ENCODE assay signal across 11 cellular contexts in the genomic region with DNA sequence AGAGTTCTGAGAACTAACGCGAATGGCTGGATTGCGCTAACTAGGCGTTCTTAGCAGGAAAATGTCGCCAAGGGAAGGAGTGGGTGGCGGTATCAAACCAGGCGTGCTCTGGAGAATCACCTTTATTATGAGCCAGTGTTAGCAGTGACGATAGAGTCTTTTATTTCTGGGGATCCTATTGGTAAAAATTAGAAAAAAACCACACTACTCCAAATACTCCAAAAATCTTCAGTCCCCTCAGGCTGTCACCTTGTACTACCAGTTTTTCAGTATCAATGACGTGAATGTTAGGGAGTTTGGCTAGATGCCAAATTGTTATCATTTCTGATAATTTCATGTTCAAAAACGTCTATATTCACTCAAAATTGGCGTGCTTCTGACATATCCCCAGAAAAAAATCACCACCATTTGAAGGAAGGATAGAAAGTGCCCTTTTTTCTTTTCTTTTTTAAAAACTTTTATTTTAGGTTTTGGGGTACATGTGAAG. TPM values are rescaled to one million over a fixed set of nuclear protein-coding genes. Genes with fewer than 3 reads are reported as not detected.
DNase-seq lines count a peak whose midpoint lies in the region; ATAC-seq, FAIRE-seq and TF ChIP-seq lines count a peak whose summit lies in the region.
"Had no signal": no experiment of that assay in that cellular context is flagged by ENCODE, and none has a peak within 500 bp of the region (broad histone marks: within the 10 kb centered on the region; RNA-seq: fewer than 3 reads in every experiment).

No MANE protein-coding gene starts in this region.

- H3K9ac ChIP-seq in keratinocyte (ENCODE audit: control insufficient read depth, extremely low read depth, insufficient read depth, low read length), result no peak overlapping the region

- dilution Hi-C loops in keratinocyte (cut with MboI; ENCODE audit: extremely low pct_ligation_motif_present, low sequenced_read_pairs), result no loop called here

- H3K9me3 ChIP-seq in keratinocyte (ENCODE audit: control insufficient read depth, low read depth, low read length), result no peaks in the 10 kb centered on the region
- H3K9me3 ChIP-seq in suprapubic skin, result no peaks in the 10 kb centered on the region
- H3K9me3 ChIP-seq: BE2C had no signal

- peak; percentile 9 for DNase-seq in activated CD4-positive, alpha-beta T cell treated with anti-CD3 and anti-CD28 coated beads for 36 hours
- no peak for DNase-seq in activated CD4-positive, alpha-beta T cell treated with anti-CD3 and anti-CD28 coated beads for 48 hours
- DNase-seq in keratinocyte (ENCODE audit: low read depth, low spot score) (no peak), suprapubic skin (ENCODE audit: low spot score in 2 of 2) (no peak), A172 (ENCODE audit: low spot score) (no peak), Kasumi-1 (lab: John Stamatoyannopoulos, UW) (no peak)
- no peak for DNase-seq in effector CD4-positive, alpha-beta T cell

- H3K4me1 ChIP-seq in keratinocyte (ENCODE audit: control insufficient read depth, extremely low read depth, insufficient read depth, low read length), result peaks cover 7% of the 10 kb centered on the region
- H3K4me1 ChIP-seq in suprapubic skin, result peaks cover 22% of the 10 kb centered on the region
- H3K4me1 ChIP-seq: BE2C had no signal

- H3K9me3 Mint-ChIP-seq in activated CD4-positive, alpha-beta T cell treated with anti-CD3 and anti-CD28 coated beads for 36 hours (ENCODE audit: low read depth), result no peaks in the 10 kb centered on the region
- H3K9me3 Mint-ChIP-seq: activated T-helper 1 cell treated with anti-CD3 and anti-CD28 coated beads, Interleukin-12 subunit alpha, Interleukin-12 subunit beta, Interleukin-2, Interleukin-4 antibody, amounts not matched to agents 30 ng/mL and 10 ng/mL and 1 ng/mL, durations not matched to agents 14 hours and 24 hours and 36 hours had no signal

- CTCF ChIA-PET in activated CD4-positive, alpha-beta T cell treated with anti-CD3 and anti-CD28 coated beads for 36 hours (lab: Charles Lee), result no interaction called here

- peak overlapping the region; percentile 78 for H3K4me2 ChIP-seq in keratinocyte (ENCODE audit: control insufficient read depth, extremely low read depth, insufficient read depth, low read depth, low read length)

- H3K36me3 ChIP-seq in keratinocyte (ENCODE audit: control insufficient read depth in 2 of 2, extremely low read depth in 1 of 2, insufficient read depth in 2 of 2, low read length in 2 of 2), result no peaks in the 10 kb centered on the region
- H3K36me3 ChIP-seq in suprapubic skin, result no peaks in the 10 kb centered on the region
- H3K36me3 ChIP-seq: BE2C had no signal

- TF ChIP-seq EP300 in suprapubic skin (IDR thresholded peaks at IDR 0.05), result no peak

- POLR2A ChIA-PET in activated CD4-positive, alpha-beta T cell treated with anti-CD3 and anti-CD28 coated beads for 36 hours (lab: Charles Lee), result no interaction called here

- no peaks in the 10 kb centered on the region for H4K20me1 ChIP-seq in keratinocyte (ENCODE audit: control insufficient read depth, extremely low read depth, insufficient read depth, low read length)

- H3K4me3 Mint-ChIP-seq in activated CD4-positive, alpha-beta T cell treated with anti-CD3 and anti-CD28 coated beads for 36 hours, result peak overlapping the region; percentile 50

- FAIRE-seq in keratinocyte (lab: Jason Lieb, UNC), result no peak

- H3K79me2 ChIP-seq in keratinocyte (ENCODE audit: control insufficient read depth, insufficient read depth, low read length), result no peaks in the 10 kb centered on the region

- whole genome bisulfite sequencing in suprapubic skin, result 23% methylated on average over 11 of the region's 11 CpGs

- H3K27ac ChIP-seq in VCaP (peak overlapping the region; percentile 84), keratinocyte (ENCODE audit: control insufficient read depth, insufficient read depth, low read length) (no peak overlapping the region), suprapubic skin (no peak overlapping the region)
- H3K27ac ChIP-seq: HL-60 had no signal

- H3K27ac Mint-ChIP-seq in activated CD4-positive, alpha-beta T cell treated with anti-CD3 and anti-CD28 coated beads for 36 hours, result no peak overlapping the region
- H3K27ac Mint-ChIP-seq: activated T-helper 1 cell treated with anti-CD3 and anti-CD28 coated beads, Interleukin-12 subunit alpha, Interleukin-12 subunit beta, Interleukin-2, Interleukin-4 antibody, amounts not matched to agents 30 ng/mL and 10 ng/mL and 1 ng/mL, durations not matched to agents 14 hours and 24 hours and 36 hours had no signal

- no peaks in the 10 kb centered on the region for H3K36me3 Mint-ChIP-seq in activated CD4-positive, alpha-beta T cell treated with anti-CD3 and anti-CD28 coated beads for 36 hours (ENCODE audit: low read depth)

- no peak for ATAC-seq in activated CD4-positive, alpha-beta T cell treated with anti-CD3 and anti-CD28 coated beads for 36 hours

- intact Hi-C loops in activated CD4-positive, alpha-beta T cell treated with anti-CD3 and anti-CD28 coated beads for 36 hours (cut with DNase I, micrococcal nuclease), result no loop called here

- no peaks in the 10 kb centered on the region for H3K9me1 ChIP-seq in keratinocyte (ENCODE audit: control insufficient read depth, extremely low read depth, insufficient read depth, low read length)

- H3K4me1 Mint-ChIP-seq in activated CD4-positive, alpha-beta T cell treated with anti-CD3 and anti-CD28 coated beads for 36 hours, result peaks cover 14% of the 10 kb centered on the region

- TF ChIP-seq CTCF in VCaP (conservative IDR thresholded peaks at IDR 0.05) (no peak), keratinocyte (optimal IDR thresholded peaks at IDR 0.05 in 1 of 3, IDR thresholded peaks at IDR 0.05 in 1 of 3, conservative IDR thresholded peaks at IDR 0.05 in 1 of 3; ENCODE audit: extremely low read depth in 1 of 3, insufficient read depth in 2 of 3, low read length in 3 of 3) (no peak), suprapubic skin (IDR thresholded peaks at IDR 0.05) (no peak)

- peak overlapping the region in 2 of 3 experiments; percentile 62 to 67 for H3K4me3 ChIP-seq in keratinocyte (ENCODE audit: control insufficient read depth in 2 of 3, extremely low read depth in 1 of 3, insufficient read depth in 2 of 3, low read depth in 1 of 3, low read length in 3 of 3)
- peak overlapping the region; percentile 50 for H3K4me3 ChIP-seq in suprapubic skin

- H3K27me3 ChIP-seq in keratinocyte (ENCODE audit: control insufficient read depth, extremely low read depth, insufficient read depth, low read length), result peaks cover 30% of the 10 kb centered on the region
- H3K27me3 ChIP-seq in suprapubic skin, result peaks cover 35% of the 10 kb centered on the region

- H3K27me3 Mint-ChIP-seq in activated CD4-positive, alpha-beta T cell treated with anti-CD3 and anti-CD28 coated beads for 36 hours, result peaks cover 35% of the 10 kb centered on the region

- H2AFZ ChIP-seq in keratinocyte (ENCODE audit: control insufficient read depth, low read length), result peak overlapping the region; percentile 59

- TF ChIP-seq POLR2A in suprapubic skin (IDR thresholded peaks at IDR 0.05), result no peak

RNA-seq across cellular contexts. Expression of gene UGT8, which starts 1.5 kb away (rescaled TPM):
- total RNA-seq in activated CD4-positive, alpha-beta T cell treated with anti-CD3 and anti-CD28 coated beads for 36 hours, result under 1 TPM; 0.14 to 0.18 TPM
- 0.93 to 2.4 TPM (median 1.7 TPM) in 3 replicates for polyA plus RNA-seq in keratinocyte
- polyA plus RNA-seq in keratinocyte (2011; ENCODE audit: low read depth), result not detected
- polyA plus RNA-seq in keratinocyte (2011; cell fraction: cytosol; rRNA removed), result 0.61 and 1.6 TPM in 2 replicates
- 1.8 and 3.3 TPM in 2 replicates for polyA plus RNA-seq in keratinocyte (2011; cell fraction: nucleus; rRNA removed)
- 1.9 TPM in 1 of 2 replicates, not detected in the other for polyA plus RNA-seq in keratinocyte (2012; ENCODE audit: low replicate concordance)
- 1.4 to 3.9 TPM (median 2.3 TPM) in 3 replicates for polyA minus RNA-seq in keratinocyte
- 3.3 TPM for polyA minus RNA-seq in keratinocyte (2011; cell fraction: cytosol; rRNA and poly(A)+ RNA removed)
- polyA minus RNA-seq in keratinocyte (2011; cell fraction: nucleus; rRNA and poly(A)+ RNA removed), result 4.1 and 6.5 TPM in 2 replicates
- total RNA-seq in suprapubic skin, result 1 to 10 TPM in 3 of 4 donors, under 1 TPM in 1; 0.73 to 2.6 (median 1.7) TPM
- total RNA-seq in A172 (2014; rRNA removed; shearing (Covaris generic)), result not detected in 2 replicates
- total RNA-seq: activated T-helper 1 cell treated with anti-CD3 and anti-CD28 coated beads, Interleukin-12 subunit alpha, Interleukin-12 subunit beta, Interleukin-2, Interleukin-4 antibody, amounts not matched to agents 30 ng/mL and 10 ng/mL and 1 ng/mL, durations not matched to agents 14 hours and 24 hours and 36 hours had no signal
